In the genomic region with DNA sequence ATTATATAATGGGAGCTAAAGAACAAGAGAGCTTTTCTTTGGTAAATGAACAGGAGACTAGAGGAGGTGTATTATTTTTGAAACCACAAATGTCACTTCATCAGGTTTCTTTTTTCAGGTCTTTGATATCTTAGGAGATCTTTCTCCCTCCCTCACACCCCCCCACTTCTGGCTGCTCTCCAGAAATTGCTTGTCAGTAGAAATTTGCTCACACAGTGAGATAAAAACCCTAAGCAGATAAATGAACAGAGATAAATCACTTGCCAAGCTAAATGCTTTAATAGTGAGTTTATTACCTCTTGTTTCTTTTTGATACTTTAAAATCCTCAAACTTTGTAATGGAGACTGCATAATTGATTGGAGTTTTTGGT, we compare ENCODE assay signal across 14 cellular contexts.
DNase-seq lines count a peak whose midpoint lies in the region; ATAC-seq and TF ChIP-seq lines count a peak whose summit lies in the region.
"Had no signal": no experiment of that assay in that cellular context is flagged by ENCODE, and none has a peak within 500 bp of the region (broad histone marks: within the 10 kb centered on the region; RNA-seq: fewer than 3 reads in every experiment).

No MANE protein-coding gene starts in this region.

- no peak for TF ChIP-seq CTCF in retinal pigment epithelial cell (conservative IDR thresholded peaks at IDR 0.05; ENCODE audit: low read depth, low read length)

- peaks cover 0 to 19% (median 3%) of the 10 kb centered on the region in 6 donors for H3K9me3 Mint-ChIP-seq in immature natural killer cell
- H3K9me3 Mint-ChIP-seq: type B pancreatic cell had no signal

- no peaks in the 10 kb centered on the region for H3K27me3 Mint-ChIP-seq in immature natural killer cell (ENCODE audit: low read depth in 3 of 3)
- H3K27me3 Mint-ChIP-seq: activated B cell treated with CpG ODN at 0.5 μM for 24 hours had no signal

- no peak overlapping the region for H3K27ac Mint-ChIP-seq in immature natural killer cell
- H3K27ac Mint-ChIP-seq: activated B cell treated with CpG ODN at 0.5 μM for 24 hours, type B pancreatic cell had no signal

- no peaks in the 10 kb centered on the region for H3K36me3 Mint-ChIP-seq in immature natural killer cell

- peak; percentile 56 for DNase-seq in DMS53 (lab: John Stamatoyannopoulos, UW)
- no peak for DNase-seq in DMS53 treated with DMSO at 0.1 percent for 48 hours (lab: John Stamatoyannopoulos, UW; ENCODE audit: unreplicated experiment)
- peak; percentile 51 for DNase-seq in NCI-H1436 treated with DMSO at 0.1 percent for 48 hours (lab: John Stamatoyannopoulos, UW)
- DNase-seq in astrocyte of the hippocampus (ENCODE audit: low read depth, low spot score) = peak; percentile 72
- peak; percentile 35 for DNase-seq in retinal pigment epithelial cell (ENCODE audit: low read depth)
- DNase-seq in NCI-H524 (lab: John Stamatoyannopoulos, UW) = no peak
- DNase-seq in immature natural killer cell = no peak
- DNase-seq: activated B cell treated with CpG ODN at 0.5 μM for 24 hours, H9, nephron progenitor cell, spleen had no signal

- no peak for ATAC-seq in HG02852 (IDR thresholded peaks at IDR 0.05; ENCODE audit: unreplicated experiment)
- ATAC-seq: gastroesophageal sphincter had no signal

- no peak overlapping the region for H3K4me3 ChIP-seq in retinal pigment epithelial cell (ENCODE audit: low read length)
- H3K4me3 ChIP-seq: gastroesophageal sphincter, spleen had no signal

- no peak overlapping the region for H3K4me3 Mint-ChIP-seq in immature natural killer cell
- H3K4me3 Mint-ChIP-seq: activated B cell treated with CpG ODN at 0.5 μM for 24 hours, H9, nephron progenitor cell, type B pancreatic cell had no signal

- no peaks in the 10 kb centered on the region for H3K4me1 Mint-ChIP-seq in immature natural killer cell
- H3K4me1 Mint-ChIP-seq: activated B cell treated with CpG ODN at 0.5 μM for 24 hours had no signal

Comparison
In these comparisons a context has a peak if more than half of its experiments do, and no peak if none do; other contexts are left out.
1. DNase-seq: peak in DMS53 (single experiment), NCI-H1436 treated with DMSO at 0.1 percent for 48 hours (single experiment), astrocyte of the hippocampus (single experiment) and retinal pigment epithelial cell (single experiment); none in DMS53 treated with DMSO at 0.1 percent for 48 hours (single experiment), NCI-H524 (0 of 2) and immature natural killer cell (0 of 3).